Comparison of ENCODE assay signal across 1 cellular context in genomic region chr2:98893871-98894270, GRCh38.
TF ChIP-seq lines count a peak whose summit lies in the region.

No MANE protein-coding gene starts in this region.

TF ChIP-seq in GM23338, 12 proteins besides CTCF, POLR2A, EP300 and RAD21:
- no peak for TF ChIP-seq ZNF462 (CRISPR knock-in tag; IDR thresholded peaks at IDR 0.05)
- TF ChIP-seq REST (IDR thresholded peaks at IDR 0.05; ENCODE audit: unreplicated experiment) = no peak
- TF ChIP-seq ZNF331 (CRISPR knock-in tag; IDR thresholded peaks at IDR 0.05; ENCODE audit: low read depth) = no peak
- TF ChIP-seq CREB1 (CRISPR knock-in tag; IDR thresholded peaks at IDR 0.05; ENCODE audit: low read depth) = no peak
- TF ChIP-seq ETS1 (IDR thresholded peaks at IDR 0.05) = no peak
- TF ChIP-seq STAT1 (IDR thresholded peaks at IDR 0.05; ENCODE audit: unreplicated experiment) = no peak
- TF ChIP-seq POLR2AphosphoS5 (IDR thresholded peaks at IDR 0.05; ENCODE audit: low read depth) = no peak
- no peak for TF ChIP-seq NANOG (IDR thresholded peaks at IDR 0.05; ENCODE audit: borderline replicate concordance)
- TF ChIP-seq EZH2phosphoT487 (IDR thresholded peaks at IDR 0.05; ENCODE audit: unreplicated experiment) = no peak
- TF ChIP-seq ZNF114 (CRISPR knock-in tag; IDR thresholded peaks at IDR 0.05) = no peak
- TF ChIP-seq JUNB (IDR thresholded peaks at IDR 0.05; ENCODE audit: unreplicated experiment) = no peak
- TF ChIP-seq EZH2 (IDR thresholded peaks at IDR 0.05; ENCODE audit: low read depth, unreplicated experiment) = no peak
